Comparison of ENCODE assay signal across 10 cellular contexts in genomic region chr5:1783214-1783551, GRCh38. TPM values are rescaled to one million over a fixed set of nuclear protein-coding genes. Genes with fewer than 3 reads are reported as not detected.
DNase-seq lines count a peak whose midpoint lies in the region; ATAC-seq and TF ChIP-seq lines count a peak whose summit lies in the region.
"Had no signal": no experiment of that assay in that cellular context is flagged by ENCODE, and none has a peak within 500 bp of the region (broad histone marks: within the 10 kb centered on the region; RNA-seq: fewer than 3 reads in every experiment).

No MANE protein-coding gene starts in this region.

- H3K4me3 ChIP-seq in left ventricle myocardium inferior: no peak overlapping the region
- no peak overlapping the region for H3K4me3 ChIP-seq in brain microvascular endothelial cell (ENCODE audit: low read depth, low read length)
- H3K4me3 ChIP-seq: adrenal gland, skin epidermis had no signal

- H3K4me1 ChIP-seq in left ventricle myocardium inferior: peaks cover 8% of the 10 kb centered on the region
- H3K4me1 ChIP-seq: adrenal gland had no signal

- in situ Hi-C loops in brain microvascular endothelial cell (cut with HindIII; ENCODE audit: low pct_ligation_motif_present, low sequenced_read_pairs): no loop called here

- no peak for TF ChIP-seq CTCF in left ventricle myocardium inferior (IDR thresholded peaks at IDR 0.05; ENCODE audit: borderline replicate concordance)
- no peak for TF ChIP-seq CTCF in brain microvascular endothelial cell (IDR thresholded peaks at IDR 0.05; ENCODE audit: low read depth, low read length, missing control alignments)

- H3K9me3 ChIP-seq in left ventricle myocardium inferior (replicated peaks): no peaks in the 10 kb centered on the region
- H3K9me3 ChIP-seq: adrenal gland had no signal

- ATAC-seq in GM18508 (IDR thresholded peaks at IDR 0.05; ENCODE audit: insufficient read depth, unreplicated experiment) (peak; percentile 67), GM21526 (IDR thresholded peaks at IDR 0.05; ENCODE audit: low FRiP score, unreplicated experiment) (peak; percentile 66), HG03439 (IDR thresholded peaks at IDR 0.05; ENCODE audit: unreplicated experiment) (peak; percentile 70)

- peaks cover 16% of the 10 kb centered on the region for H3K27me3 ChIP-seq in left ventricle myocardium inferior (ENCODE audit: low read depth)
- no peaks in the 10 kb centered on the region for H3K27me3 ChIP-seq in brain microvascular endothelial cell (replicated peaks)

- intact Hi-C loops in left ventricle myocardium inferior (cut with micrococcal nuclease): no loop called here

- DNase-seq in left ventricle myocardium inferior (peak; percentile 24), GF-D8 (lab: John Stamatoyannopoulos, UW) (no peak), NCI-H774 (lab: John Stamatoyannopoulos, UW) (no peak), brain microvascular endothelial cell (no peak)
- no peak for DNase-seq in activated CD4-positive, alpha-beta T cell treated with anti-CD3 and anti-CD28 coated beads, Interleukin-2, amount 50 U/mL, for 1 hour
- DNase-seq: adrenal gland had no signal

- H3K36me3 ChIP-seq in left ventricle myocardium inferior (no peaks in the 10 kb centered on the region), brain microvascular endothelial cell (replicated peaks) (no peaks in the 10 kb centered on the region)
- H3K36me3 ChIP-seq: adrenal gland had no signal

- H3K27ac ChIP-seq in left ventricle myocardium inferior (replicated peaks): no peak overlapping the region
- no peak overlapping the region for H3K27ac ChIP-seq in brain microvascular endothelial cell
- H3K27ac ChIP-seq: adrenal gland, skin epidermis had no signal

RNA-seq across cellular contexts. Expression of gene MRPL36, which starts 16.5 kb away (rescaled TPM):
- 57.4 TPM for total RNA-seq in left ventricle myocardium inferior

RNA-seq across cellular contexts. Expression of gene NDUFS6, which starts 18.0 kb away (rescaled TPM):
- 122 TPM for total RNA-seq in left ventricle myocardium inferior
